Comparison of ENCODE assay signal across 2 cellular contexts in genomic region chr10:122510736-122511135, GRCh38.
TF ChIP-seq lines count a peak whose summit lies in the region.

No MANE protein-coding gene starts in this region.

TF ChIP-seq in SK-N-SH, 30 proteins besides CTCF, POLR2A, EP300 and RAD21:
- TF ChIP-seq GABPA (IDR thresholded peaks at IDR 0.05; ENCODE audit: low read depth) = no peak
- no peak for TF ChIP-seq SIN3A (IDR thresholded peaks at IDR 0.05; ENCODE audit: borderline replicate concordance, low read depth, low read length)
- TF ChIP-seq USF1 (IDR thresholded peaks at IDR 0.05; ENCODE audit: borderline replicate concordance, low read depth) = no peak
- no peak for TF ChIP-seq FOXM1 (IDR thresholded peaks at IDR 0.05; ENCODE audit: low read depth)
- TF ChIP-seq NRF1 (IDR thresholded peaks at IDR 0.05; ENCODE audit: low read depth, low read length) = no peak
- no peak for TF ChIP-seq TAF1 (IDR thresholded peaks at IDR 0.05; ENCODE audit: borderline replicate concordance, low read depth, low read length)

TF ChIP-seq in SK-N-SH treated with all-trans-retinoic acid at 6 μM for 48 hours, 23 proteins besides CTCF, POLR2A, EP300 and RAD21:
- TF ChIP-seq RARB (CRISPR knock-in tag; IDR thresholded peaks at IDR 0.05) = no peak
